Comparison of ENCODE assay signal across 8 cellular contexts in the genomic region with DNA sequence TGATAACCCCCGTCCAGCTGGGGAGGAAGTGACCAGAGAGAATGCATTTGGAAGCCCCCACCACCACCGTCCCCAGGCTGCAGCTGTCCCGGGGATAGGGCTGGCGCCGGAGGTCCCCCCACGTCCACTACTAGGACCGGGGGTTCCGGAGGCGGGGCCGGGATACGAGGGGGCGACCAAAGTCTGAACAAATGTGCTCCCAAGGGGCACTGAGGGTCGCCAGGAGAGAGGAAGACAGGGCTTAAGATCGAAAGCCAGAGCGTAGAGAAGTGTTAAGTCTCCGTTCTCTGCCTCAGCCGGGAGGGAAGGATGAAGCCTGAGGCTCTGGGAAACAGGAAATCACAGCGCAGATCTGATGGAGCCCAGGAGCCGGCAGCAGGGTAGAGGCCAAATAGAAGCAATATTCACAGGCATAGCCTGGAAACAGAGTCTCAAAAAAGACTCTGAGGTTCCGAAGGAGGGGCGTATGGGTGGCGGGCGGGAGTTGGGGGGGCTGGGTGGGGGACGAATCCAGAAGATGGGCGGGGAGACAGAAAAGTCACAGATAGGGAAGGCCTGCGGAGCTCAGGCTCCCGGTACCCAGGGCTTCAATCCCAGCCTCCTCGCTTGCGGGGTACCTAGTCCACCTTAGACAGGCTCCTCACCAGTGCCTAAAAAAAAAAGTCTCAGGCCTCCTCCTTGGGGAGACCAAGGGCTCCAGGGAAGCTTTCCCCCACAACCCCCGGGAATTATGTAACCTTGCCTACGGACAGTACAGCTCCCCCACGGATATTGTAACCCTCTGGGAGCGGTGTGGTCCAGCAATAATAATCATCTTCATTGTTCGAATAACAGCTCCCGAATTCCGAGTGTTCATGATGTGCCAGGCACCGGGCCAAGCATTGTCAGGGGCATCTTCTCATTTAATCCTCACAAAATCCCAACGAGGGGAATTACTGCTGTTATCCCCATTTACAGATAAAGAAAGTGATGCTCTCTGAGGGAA. TPM values are rescaled to one million over a fixed set of nuclear protein-coding genes. Genes with fewer than 3 reads are reported as not detected.
DNase-seq lines count a peak whose midpoint lies in the region; ATAC-seq and TF ChIP-seq lines count a peak whose summit lies in the region.

No MANE protein-coding gene starts in this region.

- no peak for TF ChIP-seq CTCF in CD8-positive, alpha-beta T cell (IDR thresholded peaks at IDR 0.05)

- H3K4me3 ChIP-seq in CD8-positive, alpha-beta T cell (ENCODE audit: low read depth, low read length), result peak overlapping the region; percentile 59
- H3K4me3 ChIP-seq in HUES48 (ENCODE audit: low read depth, low read length) (peak overlapping the region; percentile 68), neuron (ENCODE audit: low read length) (peak overlapping the region; percentile 98)

- POLR2A ChIA-PET in CD8-positive, alpha-beta T cell (lab: Charles Lee), result interaction anchor here (0.6 to 1.6 kb wide), 2 partner anchors 10 to 14 kb away, joined by 3 read pairs; no protein-coding TSS in a partner anchor
- POLR2A ChIA-PET in activated CD4-positive, alpha-beta memory T cell treated with anti-CD3 and anti-CD28 coated beads, Interleukin-2, amount 10 ng/mL, durations not matched to agents 7 days and 5 days (lab: Charles Lee), result interaction anchor here (0.8 to 2.2 kb wide), 8 partner anchors 9 to 24 kb away, joined by 3 to 11 read pairs (median 4); a partner anchor contains a TSS

- CTCF ChIA-PET in CD8-positive, alpha-beta T cell (lab: Charles Lee), result interaction anchor here (0.7 to 1.7 kb wide), 4 partner anchors 9 to 23 kb away, joined by 3 to 9 read pairs (median 4); no protein-coding TSS in a partner anchor
- CTCF ChIA-PET in activated CD4-positive, alpha-beta memory T cell treated with anti-CD3 and anti-CD28 coated beads, Interleukin-2, amount 10 ng/mL, durations not matched to agents 7 days and 5 days (lab: Charles Lee), result interaction anchor here (0.9 to 1.4 kb wide), 3 partner anchors 14 to 148 kb away, joined by 3 to 10 read pairs (median 4); no protein-coding TSS in a partner anchor

- intact Hi-C loops in CD8-positive, alpha-beta T cell (cut with DNase I, micrococcal nuclease), result loop anchor here (1.0 to 5.0 kb wide), 5 partner anchors 12 to 166 kb away; a partner anchor contains a TSS

- peaks cover 20% of the 10 kb centered on the region for H3K4me1 Mint-ChIP-seq in CD8-positive, alpha-beta T cell (ENCODE audit: low read depth)
- H3K4me1 Mint-ChIP-seq in activated CD4-positive, alpha-beta memory T cell treated with anti-CD3 and anti-CD28 coated beads, Interleukin-2, amount 10 ng/mL, durations not matched to agents 7 days and 5 days, result peaks cover 26% of the 10 kb centered on the region

- H3K27me3 Mint-ChIP-seq in CD8-positive, alpha-beta T cell (ENCODE audit: low read depth), result no peaks in the 10 kb centered on the region
- peaks cover 11% of the 10 kb centered on the region for H3K27me3 Mint-ChIP-seq in activated CD4-positive, alpha-beta memory T cell treated with anti-CD3 and anti-CD28 coated beads, Interleukin-2, amount 10 ng/mL, durations not matched to agents 7 days and 5 days

- H3K9me3 Mint-ChIP-seq in CD8-positive, alpha-beta T cell, result no peaks in the 10 kb centered on the region
- H3K9me3 Mint-ChIP-seq in activated CD4-positive, alpha-beta memory T cell treated with anti-CD3 and anti-CD28 coated beads, Interleukin-2, amount 10 ng/mL, durations not matched to agents 7 days and 5 days, result no peaks in the 10 kb centered on the region

- ATAC-seq in CD8-positive, alpha-beta T cell, result no peak
- no peak for ATAC-seq in HG02840 (IDR thresholded peaks at IDR 0.05; ENCODE audit: low FRiP score, unreplicated experiment)

- peak overlapping the region; percentile 71 for H2AFZ ChIP-seq in neuron (ENCODE audit: low read depth, low read length)

- no peaks in the 10 kb centered on the region for H3K36me3 ChIP-seq in CD8-positive, alpha-beta T cell (ENCODE audit: insufficient read depth, low read length)
- no peaks in the 10 kb centered on the region for H3K36me3 ChIP-seq in HUES48 (ENCODE audit: control insufficient read depth, insufficient read depth, low read length)
- H3K36me3 ChIP-seq in neuron (ENCODE audit: insufficient read depth, low read length), result no peaks in the 10 kb centered on the region

- H3K27ac ChIP-seq in CD8-positive, alpha-beta T cell (ENCODE audit: low read depth, low read length), result peak overlapping the region; percentile 60
- peak overlapping the region; percentile 70 for H3K27ac ChIP-seq in HUES48 (ENCODE audit: low read depth, low read length)

- H3K36me3 Mint-ChIP-seq in CD8-positive, alpha-beta T cell, result peaks cover 3% of the 10 kb centered on the region
- peaks cover 4% of the 10 kb centered on the region for H3K36me3 Mint-ChIP-seq in activated CD4-positive, alpha-beta memory T cell treated with anti-CD3 and anti-CD28 coated beads, Interleukin-2, amount 10 ng/mL, durations not matched to agents 7 days and 5 days (ENCODE audit: low read depth)

- peak overlapping the region; percentile 37 for H3K27ac Mint-ChIP-seq in CD8-positive, alpha-beta T cell
- H3K27ac Mint-ChIP-seq in activated CD4-positive, alpha-beta memory T cell treated with anti-CD3 and anti-CD28 coated beads, Interleukin-2, amount 10 ng/mL, durations not matched to agents 7 days and 5 days, result no peak overlapping the region

- DNase-seq in CD8-positive, alpha-beta T cell, result no peak
- no peak for DNase-seq in activated CD4-positive, alpha-beta memory T cell treated with anti-CD3 and anti-CD28 coated beads, Interleukin-2, amount 10 ng/mL, durations not matched to agents 7 days and 5 days
- peak; percentile 81 for DNase-seq in foreskin melanocyte
- no peak for DNase-seq in NCI-H446 (lab: John Stamatoyannopoulos, UW)
- no peak for DNase-seq in NCI-H446 treated with DMSO at 0.1 percent for 48 hours (lab: John Stamatoyannopoulos, UW)

- H3K4me3 Mint-ChIP-seq in CD8-positive, alpha-beta T cell, result peak overlapping the region; percentile 86
- H3K4me3 Mint-ChIP-seq in activated CD4-positive, alpha-beta memory T cell treated with anti-CD3 and anti-CD28 coated beads, Interleukin-2, amount 10 ng/mL, durations not matched to agents 7 days and 5 days, result peak overlapping the region; percentile 72

- no peaks in the 10 kb centered on the region for H3K27me3 ChIP-seq in CD8-positive, alpha-beta T cell (ENCODE audit: insufficient read depth, low read length)
- H3K27me3 ChIP-seq in HUES48 (ENCODE audit: control insufficient read depth, insufficient read depth, low read length) (peaks cover 8% of the 10 kb centered on the region), neuron (ENCODE audit: insufficient read depth, low read length) (no peaks in the 10 kb centered on the region)

- H3K9ac ChIP-seq in HUES48 (ENCODE audit: low read depth, low read length), result no peak overlapping the region

- H3K4me1 ChIP-seq in CD8-positive, alpha-beta T cell (ENCODE audit: insufficient read depth, low read length), result peaks cover 27% of the 10 kb centered on the region
- H3K4me1 ChIP-seq in HUES48 (ENCODE audit: control insufficient read depth, insufficient read depth, low read length) (peaks cover 20% of the 10 kb centered on the region), neuron (ENCODE audit: insufficient read depth, low read length) (peaks cover 32% of the 10 kb centered on the region)

- H3K9me3 ChIP-seq in CD8-positive, alpha-beta T cell (ENCODE audit: low read length), result no peaks in the 10 kb centered on the region
- H3K9me3 ChIP-seq in HUES48 (ENCODE audit: control insufficient read depth, insufficient read depth, low read length), result no peaks in the 10 kb centered on the region
- no peaks in the 10 kb centered on the region for H3K9me3 ChIP-seq in neuron (ENCODE audit: low read length)

RNA-seq across cellular contexts. Expression of a gene that starts 1.1 kb away (rescaled TPM):
- 10 to 100 TPM; 92.1 to 95.1 TPM for total RNA-seq in CD8-positive, alpha-beta T cell
- 10 to 100 TPM; 46.9 to 52.6 TPM for total RNA-seq in activated CD4-positive, alpha-beta memory T cell treated with anti-CD3 and anti-CD28 coated beads, Interleukin-2, amount 10 ng/mL, durations not matched to agents 7 days and 5 days

RNA-seq across cellular contexts. Expression of a gene that starts 13.0 kb away (rescaled TPM):
- 100 to 1,000 TPM; 111 to 112 TPM for total RNA-seq in CD8-positive, alpha-beta T cell
- total RNA-seq in activated CD4-positive, alpha-beta memory T cell treated with anti-CD3 and anti-CD28 coated beads, Interleukin-2, amount 10 ng/mL, durations not matched to agents 7 days and 5 days, result 10 to 100 TPM; 86.5 to 88.8 TPM

RNA-seq across cellular contexts. Expression of a gene that starts 13.7 kb away (rescaled TPM):
- 10 to 100 TPM; 15.1 to 15.2 TPM for total RNA-seq in CD8-positive, alpha-beta T cell
- 10 to 100 TPM; 48.9 to 50.7 TPM for total RNA-seq in activated CD4-positive, alpha-beta memory T cell treated with anti-CD3 and anti-CD28 coated beads, Interleukin-2, amount 10 ng/mL, durations not matched to agents 7 days and 5 days

RNA-seq across cellular contexts. Expression of a gene that starts 35.9 kb away (rescaled TPM):
- total RNA-seq in CD8-positive, alpha-beta T cell, result 1 to 10 TPM; 8.7 to 9.4 TPM
- total RNA-seq in activated CD4-positive, alpha-beta memory T cell treated with anti-CD3 and anti-CD28 coated beads, Interleukin-2, amount 10 ng/mL, durations not matched to agents 7 days and 5 days, result 10 to 100 TPM; 21.5 to 21.7 TPM

RNA-seq across cellular contexts. Expression of a gene that starts 38.6 kb away (rescaled TPM):
- 100 to 1,000 TPM; 112 to 115 TPM for total RNA-seq in CD8-positive, alpha-beta T cell
- 10 to 100 TPM; 54.1 to 59.8 TPM for total RNA-seq in activated CD4-positive, alpha-beta memory T cell treated with anti-CD3 and anti-CD28 coated beads, Interleukin-2, amount 10 ng/mL, durations not matched to agents 7 days and 5 days
